In the genomic region with DNA sequence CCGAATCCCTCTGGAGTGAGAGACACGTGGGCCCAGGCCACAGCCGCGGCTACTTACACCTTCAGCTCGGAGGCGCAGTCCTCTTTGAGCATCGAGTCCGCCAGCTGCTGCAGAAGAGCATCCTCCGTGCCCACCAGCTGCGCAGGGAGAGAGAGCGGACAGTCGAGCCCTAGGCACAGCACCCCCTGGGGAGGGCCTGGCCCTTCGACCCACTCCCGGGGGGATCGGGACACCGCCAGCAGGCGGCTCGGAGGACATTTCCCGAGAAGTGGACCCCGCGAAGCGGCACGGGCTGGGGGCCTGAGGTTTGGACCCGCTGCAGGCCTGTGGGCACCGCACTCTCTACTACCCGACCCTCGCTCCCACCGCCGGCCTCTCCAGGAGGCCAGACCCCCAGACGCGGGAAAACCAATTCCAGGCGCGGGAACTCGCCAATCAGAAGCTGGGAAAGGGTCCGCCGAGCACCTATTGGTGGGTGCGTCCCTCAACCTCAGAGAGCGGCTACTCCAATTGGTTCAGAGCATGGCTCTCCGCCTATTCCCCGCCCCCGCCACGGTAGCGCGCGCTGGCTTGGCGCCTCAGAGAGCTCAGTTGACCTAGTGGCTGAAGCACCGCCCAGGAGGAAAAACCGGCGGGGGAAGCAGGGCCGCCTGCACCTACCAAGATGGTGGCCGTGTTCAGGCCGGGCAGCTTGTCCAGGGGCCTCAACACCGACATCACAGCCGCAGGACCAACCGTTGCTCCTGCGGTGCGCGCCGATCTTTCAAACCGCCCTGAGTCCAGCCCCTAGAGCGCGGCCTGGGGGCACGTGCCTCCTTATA, we compare ENCODE assay signal across 1 cellular context.
A peak's percentile ranks its signal among the peaks of the same experiment; 100 is the strongest.
TF ChIP-seq lines count a peak whose summit lies in the region.

A gene with protein sequence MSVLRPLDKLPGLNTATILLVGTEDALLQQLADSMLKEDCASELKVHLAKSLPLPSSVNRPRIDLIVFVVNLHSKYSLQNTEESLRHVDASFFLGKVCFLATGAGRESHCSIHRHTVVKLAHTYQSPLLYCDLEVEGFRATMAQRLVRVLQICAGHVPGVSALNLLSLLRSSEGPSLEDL (minus strand): TSS at position 793 of the 821 bp plus-strand sequence. CDS start 76 bp downstream, at position 717.

TF ChIP-seq in HEK293, 187 proteins besides CTCF, POLR2A, EP300 and RAD21 (continued from another document):
- TF ChIP-seq, protein P1, sequence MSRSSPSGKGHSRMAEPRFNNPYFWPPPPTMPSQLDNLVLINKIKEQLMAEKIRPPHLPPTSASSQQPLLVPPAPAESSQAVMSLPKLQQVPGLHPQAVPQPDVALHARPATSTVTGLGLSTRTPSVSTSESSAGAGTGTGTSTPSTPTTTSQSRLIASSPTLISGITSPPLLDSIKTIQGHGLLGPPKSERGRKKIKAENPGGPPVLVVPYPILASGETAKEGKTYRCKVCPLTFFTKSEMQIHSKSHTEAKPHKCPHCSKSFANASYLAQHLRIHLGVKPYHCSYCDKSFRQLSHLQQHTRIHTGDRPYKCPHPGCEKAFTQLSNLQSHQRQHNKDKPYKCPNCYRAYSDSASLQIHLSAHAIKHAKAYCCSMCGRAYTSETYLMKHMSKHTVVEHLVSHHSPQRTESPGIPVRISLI (tag by site-specific recombination; IDR thresholded peaks at IDR 0.05) = no peak
- peak; percentile 79 for TF ChIP-seq BCL11B (tag by site-specific recombination; IDR thresholded peaks at IDR 0.05; ENCODE audit: low read depth)
- no peak for TF ChIP-seq OVOL3 (tag by site-specific recombination; IDR thresholded peaks at IDR 0.05)
- TF ChIP-seq YY1 (tag by site-specific recombination; IDR thresholded peaks at IDR 0.05) = peak; percentile 82
- peak; percentile 63; the same call in 1 of the 2 replicates for TF ChIP-seq ZNF391 (tag by site-specific recombination; IDR thresholded peaks at IDR 0.05; ENCODE audit: borderline replicate concordance, low read depth)
- peak; percentile 36; the same call in 1 of the 2 replicates for TF ChIP-seq ZBTB20 (tag by site-specific recombination; IDR thresholded peaks at IDR 0.05)
- no peak; the same call in 1 of the 2 replicates for TF ChIP-seq ZBTB1 (tag by site-specific recombination; IDR thresholded peaks at IDR 0.05)
- TF ChIP-seq ZXDB (tag by site-specific recombination; IDR thresholded peaks at IDR 0.05) = peak; percentile 94
- TF ChIP-seq ZNF202 (tag by site-specific recombination; IDR thresholded peaks at IDR 0.05; ENCODE audit: borderline replicate concordance) = no peak
- no peak for TF ChIP-seq KLF7 (tag by site-specific recombination; IDR thresholded peaks at IDR 0.05; ENCODE audit: borderline replicate concordance)
- peak; percentile 98 for TF ChIP-seq IKZF3 (tag by site-specific recombination; IDR thresholded peaks at IDR 0.05)
- TF ChIP-seq KLF16 (tag by site-specific recombination; IDR thresholded peaks at IDR 0.05) = peak; percentile 31; the same call in 1 of the 2 replicates
- TF ChIP-seq ZNF221 (tag by site-specific recombination; IDR thresholded peaks at IDR 0.05; ENCODE audit: borderline replicate concordance) = no peak
- TF ChIP-seq ZNF121 (tag by site-specific recombination; IDR thresholded peaks at IDR 0.05) = peak; percentile 42
- no peak for TF ChIP-seq ZNF529 (tag by site-specific recombination; IDR thresholded peaks at IDR 0.05; ENCODE audit: insufficient replicate concordance)
- TF ChIP-seq ZNF701 (tag by site-specific recombination; IDR thresholded peaks at IDR 0.05) = no peak
- TF ChIP-seq, protein P2, sequence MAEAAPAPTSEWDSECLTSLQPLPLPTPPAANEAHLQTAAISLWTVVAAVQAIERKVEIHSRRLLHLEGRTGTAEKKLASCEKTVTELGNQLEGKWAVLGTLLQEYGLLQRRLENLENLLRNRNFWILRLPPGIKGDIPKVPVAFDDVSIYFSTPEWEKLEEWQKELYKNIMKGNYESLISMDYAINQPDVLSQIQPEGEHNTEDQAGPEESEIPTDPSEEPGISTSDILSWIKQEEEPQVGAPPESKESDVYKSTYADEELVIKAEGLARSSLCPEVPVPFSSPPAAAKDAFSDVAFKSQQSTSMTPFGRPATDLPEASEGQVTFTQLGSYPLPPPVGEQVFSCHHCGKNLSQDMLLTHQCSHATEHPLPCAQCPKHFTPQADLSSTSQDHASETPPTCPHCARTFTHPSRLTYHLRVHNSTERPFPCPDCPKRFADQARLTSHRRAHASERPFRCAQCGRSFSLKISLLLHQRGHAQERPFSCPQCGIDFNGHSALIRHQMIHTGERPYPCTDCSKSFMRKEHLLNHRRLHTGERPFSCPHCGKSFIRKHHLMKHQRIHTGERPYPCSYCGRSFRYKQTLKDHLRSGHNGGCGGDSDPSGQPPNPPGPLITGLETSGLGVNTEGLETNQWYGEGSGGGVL (tag by site-specific recombination; IDR thresholded peaks at IDR 0.05) = 0 out of 2 replicates have a peak, but pooled peaks have one; percentile 21
- peak; percentile 93 for TF ChIP-seq ZIC2 (tag by site-specific recombination; IDR thresholded peaks at IDR 0.05)
- TF ChIP-seq ZNF768 (tag by site-specific recombination; IDR thresholded peaks at IDR 0.05) = no peak
- no peak for TF ChIP-seq ZNF624 (tag by site-specific recombination; IDR thresholded peaks at IDR 0.05)
- TF ChIP-seq ZNF426 (tag by site-specific recombination; IDR thresholded peaks at IDR 0.05) = no peak
- TF ChIP-seq ZNF747 (tag by site-specific recombination; IDR thresholded peaks at IDR 0.05) = no peak
- TF ChIP-seq ZNF600 (tag by site-specific recombination; IDR thresholded peaks at IDR 0.05) = no peak
- TF ChIP-seq ZNF792 (tag by site-specific recombination; IDR thresholded peaks at IDR 0.05) = peak; percentile 28; the same call in 1 of the 2 replicates
- TF ChIP-seq, protein P3, sequence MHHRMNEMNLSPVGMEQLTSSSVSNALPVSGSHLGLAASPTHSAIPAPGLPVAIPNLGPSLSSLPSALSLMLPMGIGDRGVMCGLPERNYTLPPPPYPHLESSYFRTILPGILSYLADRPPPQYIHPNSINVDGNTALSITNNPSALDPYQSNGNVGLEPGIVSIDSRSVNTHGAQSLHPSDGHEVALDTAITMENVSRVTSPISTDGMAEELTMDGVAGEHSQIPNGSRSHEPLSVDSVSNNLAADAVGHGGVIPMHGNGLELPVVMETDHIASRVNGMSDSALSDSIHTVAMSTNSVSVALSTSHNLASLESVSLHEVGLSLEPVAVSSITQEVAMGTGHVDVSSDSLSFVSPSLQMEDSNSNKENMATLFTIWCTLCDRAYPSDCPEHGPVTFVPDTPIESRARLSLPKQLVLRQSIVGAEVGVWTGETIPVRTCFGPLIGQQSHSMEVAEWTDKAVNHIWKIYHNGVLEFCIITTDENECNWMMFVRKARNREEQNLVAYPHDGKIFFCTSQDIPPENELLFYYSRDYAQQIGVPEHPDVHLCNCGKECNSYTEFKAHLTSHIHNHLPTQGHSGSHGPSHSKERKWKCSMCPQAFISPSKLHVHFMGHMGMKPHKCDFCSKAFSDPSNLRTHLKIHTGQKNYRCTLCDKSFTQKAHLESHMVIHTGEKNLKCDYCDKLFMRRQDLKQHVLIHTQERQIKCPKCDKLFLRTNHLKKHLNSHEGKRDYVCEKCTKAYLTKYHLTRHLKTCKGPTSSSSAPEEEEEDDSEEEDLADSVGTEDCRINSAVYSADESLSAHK (tag by site-specific recombination; IDR thresholded peaks at IDR 0.05) = 0 out of 2 replicates have a peak, but pooled peaks have one; percentile 32
- no peak for TF ChIP-seq ZNF664 (tag by site-specific recombination; IDR thresholded peaks at IDR 0.05)
- no peak for TF ChIP-seq ZNF350 (tag by site-specific recombination; IDR thresholded peaks at IDR 0.05)
- no peak; the same call in 1 of the 2 replicates for TF ChIP-seq ZNF561 (tag by site-specific recombination; IDR thresholded peaks at IDR 0.05; ENCODE audit: borderline replicate concordance)
- TF ChIP-seq ZNF501 (tag by site-specific recombination; IDR thresholded peaks at IDR 0.05) = peak; percentile 41; the same call in 1 of the 2 replicates
- no peak for TF ChIP-seq ZNF354C (tag by site-specific recombination; IDR thresholded peaks at IDR 0.05; ENCODE audit: borderline replicate concordance, low read depth)
- TF ChIP-seq ZNF341 (tag by site-specific recombination; IDR thresholded peaks at IDR 0.05; ENCODE audit: low read depth) = peak; percentile 71
TF ChIP-seq in HEK293: peak in this region for 59.
